Comparison of ENCODE assay signal across 5 cellular contexts in the genomic region with DNA sequence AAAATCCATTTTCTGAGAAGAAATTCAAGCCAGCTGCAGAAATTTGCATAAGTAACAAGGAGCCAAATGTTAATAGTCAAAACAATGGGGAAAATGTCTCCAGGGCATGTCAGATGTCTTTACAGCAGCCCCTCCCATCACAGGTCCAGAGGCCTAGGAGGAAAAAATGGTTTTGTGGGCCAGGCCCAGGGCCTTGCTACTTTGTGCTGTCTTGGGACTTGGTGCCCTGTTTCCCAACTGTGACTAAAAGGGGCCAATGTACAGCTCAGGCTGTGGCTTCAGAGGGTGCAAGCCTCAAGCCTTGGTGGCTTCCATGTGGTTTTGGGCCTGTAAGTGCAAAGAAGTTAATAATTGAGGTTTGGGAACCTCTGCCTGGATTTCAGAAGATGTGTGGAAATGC. TPM values are rescaled to one million over a fixed set of nuclear protein-coding genes. Genes with fewer than 3 reads are reported as not detected.
"Had no signal": no experiment of that assay in that cellular context is flagged by ENCODE, and none has a peak within 500 bp of the region (broad histone marks: within the 10 kb centered on the region; RNA-seq: fewer than 3 reads in every experiment).

No MANE protein-coding gene starts in this region.

RNA-seq across cellular contexts. Expression of gene TMPRSS12, which starts 8.9 kb away (rescaled TPM):
- total RNA-seq: HepG2, HT-29, HT1080, IMR-90 had no signal
- polyA plus RNA-seq: HepG2, IgD-negative memory B cell, IMR-90 had no signal
